In the genomic region with DNA sequence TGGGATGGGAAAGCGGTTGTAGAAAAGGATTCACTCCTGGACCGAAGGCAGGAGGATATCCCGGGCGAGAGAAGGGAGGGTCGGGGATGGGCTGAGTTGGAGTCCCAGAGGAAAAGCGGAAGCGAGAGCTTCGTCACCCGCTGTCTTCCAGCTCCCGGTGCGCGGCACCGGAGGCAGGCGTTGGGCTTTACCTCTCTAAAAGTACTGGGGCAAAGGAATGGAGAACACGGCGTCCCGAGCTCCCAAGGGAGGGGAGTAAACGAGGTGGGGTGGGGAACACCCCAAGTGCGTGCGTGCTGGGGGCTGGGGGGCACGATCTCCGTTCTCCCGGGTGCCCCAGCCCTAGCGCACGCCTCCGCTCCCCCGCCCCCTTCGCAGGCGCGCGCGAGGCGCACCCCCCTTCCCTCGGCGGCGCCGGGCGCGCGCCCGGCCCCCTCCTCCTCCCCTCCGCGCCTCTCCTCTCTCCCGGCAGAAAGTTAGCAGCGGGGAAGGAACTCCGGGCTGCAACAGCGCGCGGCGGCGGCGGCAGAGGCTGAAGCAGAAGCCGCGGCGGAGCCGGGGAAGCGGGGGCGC, we compare ENCODE assay signal across 9 cellular contexts. TPM values are rescaled to one million over a fixed set of nuclear protein-coding genes. Genes with fewer than 3 reads are reported as not detected.
DNase-seq lines count a peak whose midpoint lies in the region; ATAC-seq and TF ChIP-seq lines count a peak whose summit lies in the region.
"Had no signal": no experiment of that assay in that cellular context is flagged by ENCODE, and none has a peak within 500 bp of the region (broad histone marks: within the 10 kb centered on the region; RNA-seq: fewer than 3 reads in every experiment).

Gene HS3ST4 (plus strand): TSS at position 441 of the 573 bp plus-strand sequence.

- ATAC-seq in HG02870 (IDR thresholded peaks at IDR 0.05; ENCODE audit: unreplicated experiment) (no peak), GM18858 (IDR thresholded peaks at IDR 0.05; ENCODE audit: unreplicated experiment) (no peak)
- ATAC-seq: natural killer cell treated with Interleukin-12 subunit alpha and Interleukin-12 subunit beta and Interleukin-15 and Interleukin-18, amount 100 ng/mL, for 72 hours had no signal

- no peak for TF ChIP-seq CTCF in neural crest cell (conservative IDR thresholded peaks at IDR 0.05)

- POLR2A ChIA-PET in CD4-positive, alpha-beta memory T cell (lab: Charles Lee; ENCODE audit: partially characterized antibody) = no interaction called here

- no peaks in the 10 kb centered on the region for H3K27me3 ChIP-seq in CD4-positive, alpha-beta memory T cell (ENCODE audit: insufficient read depth, low read length)
- H3K27me3 ChIP-seq in H7 (ENCODE audit: control insufficient read depth, insufficient read depth, low read length) = peaks cover 33% of the 10 kb centered on the region

- H3K27me3 Mint-ChIP-seq in CD4-positive, alpha-beta memory T cell = peaks cover 39 to 43% of the 10 kb centered on the region in 2 donors
- H3K27me3 Mint-ChIP-seq in neural crest cell (ENCODE audit: low read depth) = peaks cover 87% of the 10 kb centered on the region

- H3K27ac ChIP-seq in CD4-positive, alpha-beta memory T cell (ENCODE audit: low read depth, low read length) = no peak within 1 kb of the TSS

- CTCF ChIA-PET in CD4-positive, alpha-beta memory T cell (lab: Charles Lee; ENCODE audit: partially characterized antibody) = no interaction called here

- no peaks in the 10 kb centered on the region for H3K36me3 ChIP-seq in CD4-positive, alpha-beta memory T cell (ENCODE audit: insufficient read depth, low read length)
- no peaks in the 10 kb centered on the region for H3K36me3 ChIP-seq in H7 (replicated peaks; ENCODE audit: control insufficient read depth, insufficient read depth, low read length)

- H3K4me3 ChIP-seq in CD4-positive, alpha-beta memory T cell (ENCODE audit: low read length in 2 of 2) = no peak within 1 kb of the TSS
- peak within 1 kb of the TSS; percentile 63 for H3K4me3 ChIP-seq in H7 (ENCODE audit: insufficient read depth, low read depth, low read length)

- H3K9me3 Mint-ChIP-seq in CD4-positive, alpha-beta memory T cell = no peaks in the 10 kb centered on the region
- H3K9me3 Mint-ChIP-seq in neural crest cell = no peaks in the 10 kb centered on the region
- H3K9me3 Mint-ChIP-seq: natural killer cell treated with Interleukin-12 subunit alpha and Interleukin-12 subunit beta and Interleukin-15 and Interleukin-18, amount 100 ng/mL, for 72 hours had no signal

- no peak for DNase-seq in CD4-positive, alpha-beta memory T cell
- DNase-seq in H7 (peak; percentile 96), ecto neural progenitor cell (ENCODE audit: low spot score) (peak; percentile 77), neural crest cell (ENCODE audit: low read depth, low spot score) (peak; percentile 22), pons (ENCODE audit: low spot score) (no peak), NCI-H2029 treated with DMSO at 0.1 percent for 48 hours (lab: John Stamatoyannopoulos, UW) (no peak)

- intact Hi-C loops in CD4-positive, alpha-beta memory T cell (cut with micrococcal nuclease) = no loop called here

- no peak within 1 kb of the TSS for H3K27ac Mint-ChIP-seq in CD4-positive, alpha-beta memory T cell
- no peak within 1 kb of the TSS for H3K27ac Mint-ChIP-seq in neural crest cell (ENCODE audit: unreplicated experiment)
- H3K27ac Mint-ChIP-seq: natural killer cell treated with Interleukin-12 subunit alpha and Interleukin-12 subunit beta and Interleukin-15 and Interleukin-18, amount 100 ng/mL, for 72 hours had no signal

- no peaks in the 10 kb centered on the region for H3K36me3 Mint-ChIP-seq in CD4-positive, alpha-beta memory T cell
- H3K36me3 Mint-ChIP-seq in neural crest cell (ENCODE audit: low read depth) = no peaks in the 10 kb centered on the region
- H3K36me3 Mint-ChIP-seq: natural killer cell treated with Interleukin-12 subunit alpha and Interleukin-12 subunit beta and Interleukin-15 and Interleukin-18, amount 100 ng/mL, for 72 hours had no signal

- H3K9me3 ChIP-seq in CD4-positive, alpha-beta memory T cell (ENCODE audit: control insufficient read depth in 1 of 2, low read length in 2 of 2) = no peaks in the 10 kb centered on the region

- peak within 1 kb of the TSS in 6 of 8 donors; percentile 12 to 57 (median 44) for H3K4me3 Mint-ChIP-seq in CD4-positive, alpha-beta memory T cell
- peak within 1 kb of the TSS; percentile 89 for H3K4me3 Mint-ChIP-seq in neural crest cell
- H3K4me3 Mint-ChIP-seq: natural killer cell treated with Interleukin-12 subunit alpha and Interleukin-12 subunit beta and Interleukin-15 and Interleukin-18, amount 100 ng/mL, for 72 hours had no signal

- peaks cover 1 to 15% (median 9%) of the 10 kb centered on the region in 4 donors for H3K4me1 Mint-ChIP-seq in CD4-positive, alpha-beta memory T cell
- peaks cover 14% of the 10 kb centered on the region for H3K4me1 Mint-ChIP-seq in neural crest cell

- no peaks in the 10 kb centered on the region for H3K4me1 ChIP-seq in CD4-positive, alpha-beta memory T cell (ENCODE audit: insufficient read depth, low read length)

RNA-seq across cellular contexts. Expression of gene HS3ST4, which starts in this region (rescaled TPM):
- not detected for total RNA-seq in CD4-positive, alpha-beta memory T cell
- not detected for polyA plus RNA-seq in CD4-positive, alpha-beta memory T cell
- total RNA-seq in H7 (2014; rRNA removed; shearing (Covaris generic)) = 1.9 and 3.3 TPM in 2 replicates
- total RNA-seq in neural crest cell = 0.98 and 1.1 TPM in 2 replicates
- total RNA-seq: natural killer cell treated with Interleukin-12 subunit alpha and Interleukin-12 subunit beta and Interleukin-15 and Interleukin-18, amount 100 ng/mL, for 72 hours had no signal

Comparison
In these comparisons a context has a peak if more than half of its experiments do, and no peak if none do; other contexts are left out.
1. DNase-seq: peak in H7 (single experiment), ecto neural progenitor cell (single experiment) and neural crest cell (single experiment); none in CD4-positive, alpha-beta memory T cell (0 of 5), pons (single experiment) and NCI-H2029 treated with DMSO at 0.1 percent for 48 hours (single experiment).